Comparison of ENCODE assay signal across 7 cellular contexts in genomic region chr7:152433721-152434501, GRCh38. TPM values are rescaled to one million over a fixed set of nuclear protein-coding genes. Genes with fewer than 3 reads are reported as not detected.
DNase-seq lines count a peak whose midpoint lies in the region; ATAC-seq lines count a peak whose summit lies in the region.
"Not testable (repeated sequence)": the region's sequence is repeated elsewhere in the genome, so short reads cannot be mapped to it uniquely, and the experiment has no call there.

No MANE protein-coding gene starts in this region.

- not testable (repeated sequence) for H2BK12ac ChIP-seq in mesenchymal stem cell (ENCODE audit: low read length in 2 of 2)

- peak; percentile 26 for ATAC-seq in GM18867 (IDR thresholded peaks at IDR 0.05; ENCODE audit: unreplicated experiment)
- peak; percentile 24 for ATAC-seq in HG03095 (IDR thresholded peaks at IDR 0.05; ENCODE audit: unreplicated experiment)

- H3K4ac ChIP-seq in mesenchymal stem cell (ENCODE audit: low read depth in 1 of 2, low read length in 2 of 2) = not testable (repeated sequence)

- not testable (repeated sequence) for H4K91ac ChIP-seq in mesenchymal stem cell (ENCODE audit: low read length)

- H3K4me3 ChIP-seq in SK-N-MC = peak overlapping the region; percentile 92
- peak overlapping the region; percentile 51 to 83 for H3K4me3 ChIP-seq in esophagus (ENCODE audit: low read depth in 1 of 2, low read length in 2 of 2)
- peak overlapping the region in 1 of 2 experiments; percentile 89 for H3K4me3 ChIP-seq in mesenchymal stem cell (ENCODE audit: insufficient read depth in 1 of 2, low read depth in 1 of 2, low read length in 2 of 2)

- H3K27ac ChIP-seq in SK-N-MC (peak overlapping the region; percentile 83), esophagus (ENCODE audit: low read depth in 2 of 2, low read length in 1 of 2) (peak overlapping the region; percentile 98 to 100), mesenchymal stem cell (ENCODE audit: low read length, poor library complexity, severe bottlenecking) (peak overlapping the region; percentile 23)

- not testable (repeated sequence) for H3K4me1 ChIP-seq in esophagus (ENCODE audit: control insufficient read depth in 2 of 2, insufficient read depth in 2 of 2, low read length in 1 of 2); mesenchymal stem cell (ENCODE audit: control insufficient read depth, insufficient read depth, low read depth, low read length)

- not testable (repeated sequence) for H2BK5ac ChIP-seq in mesenchymal stem cell (ENCODE audit: low read depth, low read length, poor library complexity, severe bottlenecking)

- H3K9me3 ChIP-seq in SK-N-MC (ENCODE audit: low read depth, low read length); esophagus (ENCODE audit: control insufficient read depth in 2 of 2, insufficient read depth in 1 of 2, low read depth in 1 of 2, low read length in 1 of 2); mesenchymal stem cell (ENCODE audit: control insufficient read depth, low read length): not testable (repeated sequence)

- H3K4me2 ChIP-seq in mesenchymal stem cell (ENCODE audit: low read length, poor library complexity, severe bottlenecking) = peak overlapping the region; percentile 65

- not testable (repeated sequence) for H3K14ac ChIP-seq in mesenchymal stem cell (ENCODE audit: low read length in 2 of 2)

- H2BK120ac ChIP-seq in mesenchymal stem cell (ENCODE audit: low read depth, low read length) = not testable (repeated sequence)

- not testable (repeated sequence) for H3K23ac ChIP-seq in mesenchymal stem cell (ENCODE audit: low read length in 2 of 2)

- not testable (repeated sequence) for H3K79me1 ChIP-seq in mesenchymal stem cell (replicated peaks; ENCODE audit: low read length, poor library complexity, severe bottlenecking)

- 7 to 13% methylated on average over 16 of the region's 16 CpGs for WGBS in esophagus, 2 donors
- 20% methylated on average over 6 of the region's 16 CpGs for WGBS in mesenchymal stem cell

- not testable (repeated sequence) for H4K8ac ChIP-seq in mesenchymal stem cell (ENCODE audit: low read length)

- DNase-seq in SK-N-MC (ENCODE audit: low read depth, low spot score) = not testable (repeated sequence)
- peak; percentile 62 for DNase-seq in activated effector memory CD4-positive, alpha-beta T cell treated with Interleukin-2 at 50 U/mL for 16 hours
- peak; percentile 40 for DNase-seq in mesenchymal stem cell
- DNase-seq in stimulated activated CD4-positive, alpha-beta T cell treated with anti-CD3 and anti-CD28 coated beads, Interleukin-1b, Interleukin-23, amount 100 ng/mL, for 1 hour (ENCODE audit: low read depth in 2 of 2) = peak; percentile 25 to 32

- H3K36me3 ChIP-seq in SK-N-MC (ENCODE audit: insufficient read depth, low read length); esophagus (ENCODE audit: control insufficient read depth in 2 of 2, insufficient read depth in 2 of 2, low read length in 1 of 2); mesenchymal stem cell (ENCODE audit: control insufficient read depth in 1 of 2, insufficient read depth in 2 of 2, low read depth in 1 of 2, low read length in 2 of 2): not testable (repeated sequence)

- H3K18ac ChIP-seq in mesenchymal stem cell (ENCODE audit: low read depth in 1 of 2, low read length in 2 of 2) = not testable (repeated sequence)

- not testable (repeated sequence) for H2AFZ ChIP-seq in mesenchymal stem cell (ENCODE audit: low read depth, low read length)

- peak overlapping the region; percentile 75 for H3K9ac ChIP-seq in SK-N-MC (ENCODE audit: insufficient read length)
- peak overlapping the region; percentile 91 for H3K9ac ChIP-seq in mesenchymal stem cell (ENCODE audit: low read length)

- not testable (repeated sequence) for H3K27me3 ChIP-seq in esophagus (ENCODE audit: control insufficient read depth in 1 of 2, insufficient read depth in 2 of 2, low read length in 2 of 2); mesenchymal stem cell (ENCODE audit: control insufficient read depth in 1 of 2, insufficient read depth in 1 of 2, low read length in 2 of 2)

- H2AK5ac ChIP-seq in mesenchymal stem cell (ENCODE audit: low read length, severe bottlenecking) = not testable (repeated sequence)

- H2BK15ac ChIP-seq in mesenchymal stem cell (ENCODE audit: low read depth, poor library complexity, severe bottlenecking) = not testable (repeated sequence)

RNA-seq across cellular contexts. Expression of gene KMT2C, which starts 1.9 kb away (rescaled TPM):
- polyA plus RNA-seq in esophagus = 10 to 100 TPM in 1 of 2 donors, 1 to 10 TPM in 1; 8.2 to 11.7 TPM
- polyA plus RNA-seq in mesenchymal stem cell (2013, experiment 1 of 2) = 7.0 TPM
- polyA plus RNA-seq in mesenchymal stem cell (2013, experiment 2 of 2) = 7.0 TPM

Comparison
In these comparisons a context has a peak if more than half of its experiments do, and no peak if none do; other contexts are left out.
1. H3K27ac ChIP-seq: peak in every context shown above with its lines; median percentile 99 in esophagus; 83 in SK-N-MC; 23 in mesenchymal stem cell.